ENCODE assay signal across 23 cellular contexts in the genomic region with DNA sequence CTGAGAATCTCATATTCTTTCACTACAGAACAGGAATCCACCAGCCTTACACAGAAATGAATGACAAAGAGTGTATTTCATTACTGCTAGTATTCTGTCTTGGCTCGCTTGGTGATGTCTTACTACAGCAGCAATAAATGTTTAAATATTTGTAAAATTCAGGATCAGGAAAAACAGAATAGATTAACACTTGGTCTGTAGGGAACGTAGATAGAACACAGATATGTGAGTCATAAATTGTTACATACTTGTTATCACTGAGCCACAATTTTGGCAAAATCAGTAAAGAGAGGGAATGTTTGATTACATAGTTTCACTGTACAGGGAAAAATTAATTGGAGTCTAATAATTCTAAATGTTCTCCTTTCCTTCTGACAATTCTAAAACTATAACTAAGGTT.
"Had no signal": no experiment of that assay in that cellular context is flagged by ENCODE, and none has a peak within 500 bp of the region (broad histone marks: within the 10 kb centered on the region; RNA-seq: fewer than 3 reads in every experiment).

No MANE protein-coding gene starts in this region.

- H3K27ac ChIP-seq: KMS-11, SJSA1, SK-N-MC had no signal

- H3K27me3 Mint-ChIP-seq: IgD-negative memory B cell had no signal

- H3K9me3 ChIP-seq: SJSA1 had no signal

- H3K27ac Mint-ChIP-seq: IgD-negative memory B cell had no signal

- ATAC-seq: K562 had no signal

- FAIRE-seq: K562, RCC 7860 had no signal

- H3K4me2 ChIP-seq: KMS-11 had no signal

- H3K27me3 ChIP-seq: SJSA1 had no signal

- H3K4me3 ChIP-seq: K562, SJSA1, SK-N-MC had no signal

- DNase-seq: Kasumi-1, MM.1S, NCI-H1092 treated with DMSO at 0.1 percent for 48 hours, NCI-H1436, NCI-H187, NCI-H2029, NCI-H2081 treated with DMSO at 0.1 percent for 48 hours, NCI-H2171, NCI-H226, NCI-H446, NCI-H510A, NCI-H524 treated with DMSO at 0.1 percent for 48 hours, NCI-H69, NCI-H774, Right ventricle myocardium superior, RPMI8226, SIG-M5 had no signal

- H3K9ac ChIP-seq: KMS-11 had no signal

- H3K4me3 Mint-ChIP-seq: IgD-negative memory B cell had no signal
